ENCODE assay signal across 15 cellular contexts in the genomic region with DNA sequence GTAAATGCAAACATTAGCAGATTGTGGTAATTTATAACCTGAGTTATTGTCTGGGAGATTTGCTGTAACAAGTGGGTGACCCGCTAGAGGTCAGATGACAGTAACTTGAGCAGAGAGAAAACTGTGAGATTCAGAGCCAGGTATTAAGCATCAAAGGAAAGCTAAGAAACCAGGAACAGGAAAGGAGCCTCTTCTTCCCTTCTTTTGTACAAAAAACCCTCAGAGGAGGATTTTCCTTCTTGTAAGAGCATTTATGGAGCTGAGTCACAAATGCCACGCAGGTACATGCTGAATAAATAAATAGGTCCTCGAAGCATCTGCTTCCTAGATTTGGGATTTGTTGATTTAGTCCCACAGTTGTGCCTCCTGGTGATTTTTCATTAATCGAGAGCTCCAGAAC.
DNase-seq lines count a peak whose midpoint lies in the region; ATAC-seq and TF ChIP-seq lines count a peak whose summit lies in the region.
"Had no signal": no experiment of that assay in that cellular context is flagged by ENCODE, and none has a peak within 500 bp of the region (broad histone marks: within the 10 kb centered on the region; RNA-seq: fewer than 3 reads in every experiment).

No MANE protein-coding gene starts in this region.

- WGBS in body of pancreas, 2 donors: 35 to 51% methylated on average over 4 of the region's 4 CpGs

- no peak for TF ChIP-seq POLR2A in body of pancreas (IDR thresholded peaks at IDR 0.05)

- H3K4me2 ChIP-seq in GM23338: no peak overlapping the region
- H3K4me2 ChIP-seq: BLaER1 had no signal

- H3K27ac ChIP-seq in GM23338 (ENCODE audit: low read depth) (no peak overlapping the region), body of pancreas (peak overlapping the region in 2 of 4 donors; percentile 22 to 29)
- H3K27ac ChIP-seq: BLaER1, breast epithelium had no signal

- ATAC-seq in GM23338: no peak
- ATAC-seq in body of pancreas: peak; percentile 15
- ATAC-seq in HG03354 (IDR thresholded peaks at IDR 0.05; ENCODE audit: poor library complexity, severe bottlenecking, unreplicated experiment): no peak
- ATAC-seq: HCT116 had no signal

- no peaks in the 10 kb centered on the region for H3K36me3 ChIP-seq in GM23338 (ENCODE audit: insufficient read depth)
- H3K36me3 ChIP-seq in body of pancreas (replicated peaks in 1 of 2; ENCODE audit: insufficient read depth in 1 of 2, low read depth in 2 of 2): no peaks in the 10 kb centered on the region
- H3K36me3 ChIP-seq: BLaER1, breast epithelium had no signal

- peaks cover 7% of the 10 kb centered on the region; the same call in 2 of the 3 replicates for H3K4me1 Mint-ChIP-seq in GM23338
- no peaks in the 10 kb centered on the region for H3K4me1 Mint-ChIP-seq in activated T-cell treated with anti-CD3 and anti-CD28 coated beads, Interleukin-2, amount 50 U/mL, for 24 hours (ENCODE audit: low read depth)
- H3K4me1 Mint-ChIP-seq: naive B cell had no signal

- H2AFZ ChIP-seq in GM23338: peak overlapping the region; percentile 61; the same call in 1 of the 2 replicates

- intact Hi-C loops in body of pancreas (cut with DNase I): no loop called here

- no peaks in the 10 kb centered on the region for H3K9me2 ChIP-seq in GM23338 (ENCODE audit: insufficient read depth)

- H3K79me2 ChIP-seq in GM23338 (replicated peaks; ENCODE audit: insufficient read depth): no peaks in the 10 kb centered on the region

- H4K20me1 ChIP-seq in GM23338 (replicated peaks; ENCODE audit: insufficient read depth): no peaks in the 10 kb centered on the region
- H4K20me1 ChIP-seq: BLaER1 had no signal

- H3K4me1 ChIP-seq in GM23338 (ENCODE audit: insufficient read depth) (no peaks in the 10 kb centered on the region), body of pancreas (no peaks in the 10 kb centered on the region)
- H3K4me1 ChIP-seq: breast epithelium had no signal

- no peak overlapping the region for H3K27ac Mint-ChIP-seq in GM23338
- no peak overlapping the region for H3K27ac Mint-ChIP-seq in activated T-cell treated with anti-CD3 and anti-CD28 coated beads, Interleukin-2, amount 50 U/mL, for 24 hours
- H3K27ac Mint-ChIP-seq: activated naive CD4-positive, alpha-beta T cell treated with anti-CD3 and anti-CD28 coated beads for 36 hours; naive B cell had no signal

- no peaks in the 10 kb centered on the region for H3F3A ChIP-seq in GM23338 (replicated peaks; ENCODE audit: low read depth)

- H3K4me3 ChIP-seq in GM23338 (no peak overlapping the region), body of pancreas (no peak overlapping the region)
- H3K4me3 ChIP-seq: BLaER1, breast epithelium had no signal

- no peaks in the 10 kb centered on the region for H3K9me3 ChIP-seq in body of pancreas
- H3K9me3 ChIP-seq: BLaER1, breast epithelium had no signal

- H3K9me3 Mint-ChIP-seq in GM23338: no peaks in the 10 kb centered on the region
- H3K9me3 Mint-ChIP-seq in activated T-cell treated with anti-CD3 and anti-CD28 coated beads, Interleukin-2, amount 50 U/mL, for 24 hours: no peaks in the 10 kb centered on the region
- H3K9me3 Mint-ChIP-seq: activated naive CD4-positive, alpha-beta T cell treated with anti-CD3 and anti-CD28 coated beads for 36 hours had no signal

- no peaks in the 10 kb centered on the region for H3K36me3 Mint-ChIP-seq in GM23338 (ENCODE audit: low read depth)
- H3K36me3 Mint-ChIP-seq in activated T-cell treated with anti-CD3 and anti-CD28 coated beads, Interleukin-2, amount 50 U/mL, for 24 hours (ENCODE audit: low read depth): no peaks in the 10 kb centered on the region
- H3K36me3 Mint-ChIP-seq: naive B cell had no signal

- DNase-seq in COLO668 (lab: John Stamatoyannopoulos, UW; ENCODE audit: unreplicated experiment): peak; percentile 33
- peak; percentile 17 for DNase-seq in GM23338 (ENCODE audit: low spot score)
- peak; percentile 53 for DNase-seq in NCI-H2196 (lab: John Stamatoyannopoulos, UW; ENCODE audit: unreplicated experiment)
- no peak for DNase-seq in body of pancreas
- DNase-seq in activated T-cell treated with anti-CD3 and anti-CD28 coated beads, Interleukin-2, amount 50 U/mL, for 24 hours: no peak
- no peak for DNase-seq in activated CD4-positive, alpha-beta T cell treated with anti-CD3 and anti-CD28 coated beads, Interleukin-2, amount 50 U/mL, for 4 hours
- DNase-seq in T-helper 1 cell: no peak
- DNase-seq: activated CD4-positive, CD25-positive, alpha-beta regulatory T cell; activated naive CD4-positive, alpha-beta T cell treated with anti-CD3 and anti-CD28 coated beads for 36 hours; effector CD8-positive, alpha-beta T cell; naive B cell had no signal

- H3K4me3 Mint-ChIP-seq in GM23338: no peak overlapping the region
- no peak overlapping the region for H3K4me3 Mint-ChIP-seq in activated T-cell treated with anti-CD3 and anti-CD28 coated beads, Interleukin-2, amount 50 U/mL, for 24 hours
- H3K4me3 Mint-ChIP-seq: activated naive CD4-positive, alpha-beta T cell treated with anti-CD3 and anti-CD28 coated beads for 36 hours; naive B cell had no signal

- TF ChIP-seq CTCF in GM23338 (conservative IDR thresholded peaks at IDR 0.05; ENCODE audit: low read depth in 2 of 2) (no peak), body of pancreas (IDR thresholded peaks at IDR 0.05) (peak in 1 of 7 experiments; percentile 6)

- peaks cover 1% of the 10 kb centered on the region for H3K27me3 Mint-ChIP-seq in GM23338 (ENCODE audit: insufficient read depth, low read depth, poor library complexity)
- H3K27me3 Mint-ChIP-seq in activated T-cell treated with anti-CD3 and anti-CD28 coated beads, Interleukin-2, amount 50 U/mL, for 24 hours: peaks cover 27% of the 10 kb centered on the region

- H3K27me3 ChIP-seq in GM23338 (ENCODE audit: insufficient read depth): no peaks in the 10 kb centered on the region
- no peaks in the 10 kb centered on the region for H3K27me3 ChIP-seq in body of pancreas
- H3K27me3 ChIP-seq: BLaER1, breast epithelium had no signal

TF ChIP-seq in GM23338, 12 proteins besides CTCF, POLR2A, EP300 and RAD21 (continues in another document):
- TF ChIP-seq, protein P1, sequence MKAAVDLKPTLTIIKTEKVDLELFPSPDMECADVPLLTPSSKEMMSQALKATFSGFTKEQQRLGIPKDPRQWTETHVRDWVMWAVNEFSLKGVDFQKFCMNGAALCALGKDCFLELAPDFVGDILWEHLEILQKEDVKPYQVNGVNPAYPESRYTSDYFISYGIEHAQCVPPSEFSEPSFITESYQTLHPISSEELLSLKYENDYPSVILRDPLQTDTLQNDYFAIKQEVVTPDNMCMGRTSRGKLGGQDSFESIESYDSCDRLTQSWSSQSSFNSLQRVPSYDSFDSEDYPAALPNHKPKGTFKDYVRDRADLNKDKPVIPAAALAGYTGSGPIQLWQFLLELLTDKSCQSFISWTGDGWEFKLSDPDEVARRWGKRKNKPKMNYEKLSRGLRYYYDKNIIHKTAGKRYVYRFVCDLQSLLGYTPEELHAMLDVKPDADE (IDR thresholded peaks at IDR 0.05): no peak
- no peak for TF ChIP-seq CREB1 (CRISPR knock-in tag; IDR thresholded peaks at IDR 0.05; ENCODE audit: low read depth)
- no peak for TF ChIP-seq STAT1 (IDR thresholded peaks at IDR 0.05; ENCODE audit: unreplicated experiment)
- TF ChIP-seq POLR2AphosphoS5 (IDR thresholded peaks at IDR 0.05; ENCODE audit: low read depth): no peak

Comparison
In these comparisons a context has a peak if more than half of its experiments do, and no peak if none do; other contexts are left out.
1. DNase-seq: peak in COLO668 (single experiment), GM23338 (single experiment) and NCI-H2196 (single experiment); none in body of pancreas (0 of 4), activated T-cell treated with anti-CD3 and anti-CD28 coated beads, Interleukin-2, amount 50 U/mL, for 24 hours (single experiment), activated CD4-positive, alpha-beta T cell treated with anti-CD3 and anti-CD28 coated beads, Interleukin-2, amount 50 U/mL, for 4 hours (0 of 2) and T-helper 1 cell (0 of 5).